Comparison of ENCODE assay signal across 15 cellular contexts in the genomic region with DNA sequence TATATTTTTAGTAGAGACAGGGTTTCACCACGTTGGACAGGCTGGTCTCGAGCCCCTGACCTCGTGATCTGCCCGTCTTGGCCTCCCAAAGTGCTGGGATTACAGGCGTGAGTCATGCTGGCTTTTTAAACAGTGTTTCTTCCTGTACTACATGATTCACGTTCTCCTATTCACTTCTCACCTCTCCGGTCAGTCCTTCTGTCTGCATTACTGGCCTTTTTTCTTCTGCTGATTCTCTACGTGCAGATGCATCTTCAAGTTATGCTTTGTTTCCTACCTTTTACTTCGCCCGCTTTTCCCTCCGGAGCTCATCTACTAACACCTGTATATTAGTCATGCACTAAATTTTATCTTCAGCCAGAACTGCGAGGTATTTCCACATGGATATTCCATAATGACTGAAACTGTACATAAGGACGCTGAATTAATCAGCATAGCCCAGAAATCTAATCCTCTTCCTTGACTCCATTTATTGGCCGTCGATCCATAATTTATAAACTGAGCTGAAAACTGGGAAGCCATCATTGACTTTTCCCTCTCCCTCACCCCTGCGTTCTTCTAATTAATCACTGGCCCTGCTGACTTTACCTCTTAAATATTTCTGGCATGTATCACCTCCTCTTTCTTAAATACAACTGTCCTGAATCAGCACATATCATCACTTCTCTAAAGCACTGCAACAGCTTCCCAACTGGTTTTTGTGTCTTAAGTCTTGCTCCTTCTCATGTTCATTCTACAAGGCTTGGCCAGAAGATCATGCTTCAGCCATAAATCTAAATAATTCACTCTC.
DNase-seq lines count a peak whose midpoint lies in the region; ATAC-seq, FAIRE-seq and TF ChIP-seq lines count a peak whose summit lies in the region.
"Had no signal": no experiment of that assay in that cellular context is flagged by ENCODE, and none has a peak within 500 bp of the region (broad histone marks: within the 10 kb centered on the region; RNA-seq: fewer than 3 reads in every experiment).

No MANE protein-coding gene starts in this region.

- peaks cover 14% of the 10 kb centered on the region for H3K4me1 ChIP-seq in keratinocyte (ENCODE audit: control insufficient read depth, extremely low read depth, insufficient read depth, low read length)
- H3K4me1 ChIP-seq: colonic mucosa, gastrocnemius medialis had no signal

- H3K9me1 ChIP-seq in keratinocyte (ENCODE audit: control insufficient read depth, extremely low read depth, insufficient read depth, low read length), result no peaks in the 10 kb centered on the region

- H4K20me1 ChIP-seq in keratinocyte (ENCODE audit: control insufficient read depth, extremely low read depth, insufficient read depth, low read length), result no peaks in the 10 kb centered on the region

- H3K9me3 ChIP-seq in keratinocyte (ENCODE audit: control insufficient read depth, low read depth, low read length), result no peaks in the 10 kb centered on the region
- H3K9me3 ChIP-seq: colonic mucosa, gastrocnemius medialis, thoracic aorta had no signal

- no peak for TF ChIP-seq CTCF in keratinocyte (optimal IDR thresholded peaks at IDR 0.05 in 1 of 3, IDR thresholded peaks at IDR 0.05 in 1 of 3, conservative IDR thresholded peaks at IDR 0.05 in 1 of 3; ENCODE audit: extremely low read depth in 1 of 3, insufficient read depth in 2 of 3, low read length in 3 of 3)

- H3K36me3 ChIP-seq in keratinocyte (ENCODE audit: control insufficient read depth in 2 of 2, extremely low read depth in 1 of 2, insufficient read depth in 2 of 2, low read length in 2 of 2), result no peaks in the 10 kb centered on the region
- H3K36me3 ChIP-seq: colonic mucosa, gastrocnemius medialis, thoracic aorta had no signal

- dilution Hi-C loops in keratinocyte (cut with MboI; ENCODE audit: extremely low pct_ligation_motif_present, low sequenced_read_pairs), result no loop called here

- H2AFZ ChIP-seq in keratinocyte (ENCODE audit: control insufficient read depth, low read length), result peak overlapping the region; percentile 32

- peak overlapping the region; percentile 19 for H3K9ac ChIP-seq in keratinocyte (ENCODE audit: control insufficient read depth, extremely low read depth, insufficient read depth, low read length)

- no peak for ATAC-seq in GM21390 (IDR thresholded peaks at IDR 0.05; ENCODE audit: unreplicated experiment)
- ATAC-seq: gastrocnemius medialis, natural killer cell had no signal

- no peaks in the 10 kb centered on the region for H3K79me2 ChIP-seq in keratinocyte (ENCODE audit: control insufficient read depth, insufficient read depth, low read length)

- peak overlapping the region; percentile 69 for H3K4me2 ChIP-seq in keratinocyte (ENCODE audit: control insufficient read depth, extremely low read depth, insufficient read depth, low read depth, low read length)

- peak overlapping the region in 2 of 3 experiments; percentile 31 to 51 for H3K4me3 ChIP-seq in keratinocyte (ENCODE audit: control insufficient read depth in 2 of 3, extremely low read depth in 1 of 3, insufficient read depth in 2 of 3, low read depth in 1 of 3, low read length in 3 of 3)
- H3K4me3 ChIP-seq: colonic mucosa, gastrocnemius medialis, thoracic aorta had no signal

- H3K27ac ChIP-seq in keratinocyte (ENCODE audit: control insufficient read depth, insufficient read depth, low read length), result peak overlapping the region; percentile 81
- H3K27ac ChIP-seq: colonic mucosa, gastrocnemius medialis, thoracic aorta had no signal

- DNase-seq in A172 (ENCODE audit: low spot score), result peak; percentile 75
- DNase-seq in HT-29 (ENCODE audit: low spot score), result peak; percentile 33
- DNase-seq in amniotic epithelial cell (ENCODE audit: low read depth), result peak; percentile 90
- DNase-seq in keratinocyte (ENCODE audit: low read depth, low spot score), result no peak
- DNase-seq in activated naive CD4-positive, alpha-beta T cell treated with Interleukin-2 at 50 U/mL for 16 hours, result no peak
- no peak for DNase-seq in T-helper 1 cell
- DNase-seq in stimulated activated CD4-positive, alpha-beta T cell treated with anti-CD3 and anti-CD28 coated beads, Interleukin-4, amount 100 ng/mL, for 4 hours, result no peak
- DNase-seq: activated CD4-positive, alpha-beta memory T cell treated with anti-CD3 and anti-CD28 coated beads for 36 hours; colonic mucosa; gastrocnemius medialis; natural killer cell had no signal

- FAIRE-seq in keratinocyte (lab: Jason Lieb, UNC), result no peak
- FAIRE-seq: A204.1, D721Med had no signal

- no peaks in the 10 kb centered on the region for H3K27me3 ChIP-seq in keratinocyte (ENCODE audit: control insufficient read depth, extremely low read depth, insufficient read depth, low read length)
- H3K27me3 ChIP-seq: colonic mucosa, gastrocnemius medialis had no signal

Comparison
In these comparisons a context has a peak if more than half of its experiments do, and no peak if none do; other contexts are left out.
1. DNase-seq: peak in A172 (single experiment), HT-29 (single experiment) and amniotic epithelial cell (single experiment); none in keratinocyte (single experiment), activated naive CD4-positive, alpha-beta T cell treated with Interleukin-2 at 50 U/mL for 16 hours (single experiment), T-helper 1 cell (0 of 5) and stimulated activated CD4-positive, alpha-beta T cell treated with anti-CD3 and anti-CD28 coated beads, Interleukin-4, amount 100 ng/mL, for 4 hours (0 of 2).